ENCODE assay signal across 19 cellular contexts in the genomic region with DNA sequence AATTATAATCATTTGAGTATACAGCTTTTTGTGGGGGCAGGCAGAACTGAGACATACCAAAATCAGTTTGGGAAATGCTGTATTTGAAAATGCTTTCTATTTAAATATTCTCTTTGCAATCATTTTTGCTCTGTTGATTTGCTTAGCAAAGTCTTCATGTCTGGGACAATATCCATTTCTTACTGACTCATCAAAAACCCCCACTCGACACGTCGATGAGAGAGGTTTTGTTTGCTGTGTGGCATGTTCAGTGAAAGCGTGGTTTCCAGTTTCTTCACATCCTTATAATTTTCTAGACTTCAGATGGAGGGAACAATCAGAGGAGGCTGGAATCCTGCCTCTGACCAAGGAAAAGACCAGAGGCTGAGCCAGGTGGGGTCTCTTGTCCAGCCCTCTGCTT. TPM values are rescaled to one million over a fixed set of nuclear protein-coding genes. Genes with fewer than 3 reads are reported as not detected.
DNase-seq lines count a peak whose midpoint lies in the region; ATAC-seq and TF ChIP-seq lines count a peak whose summit lies in the region.
"Had no signal": no experiment of that assay in that cellular context is flagged by ENCODE, and none has a peak within 500 bp of the region (broad histone marks: within the 10 kb centered on the region; RNA-seq: fewer than 3 reads in every experiment).

No MANE protein-coding gene starts in this region.

- H3K4me1 ChIP-seq in mammary epithelial cell (ENCODE audit: insufficient read depth, low read length) (peaks cover 49% of the 10 kb centered on the region), suprapubic skin (peaks cover 65% of the 10 kb centered on the region)

- TF ChIP-seq POLR2A in suprapubic skin (IDR thresholded peaks at IDR 0.05): no peak

- no TSS peak for BruUV-seq in mammary epithelial cell (replicated peaks; lab: Mats Ljungman, UMichigan)

- peaks cover 58% of the 10 kb centered on the region for H3K79me2 ChIP-seq in mammary epithelial cell (ENCODE audit: insufficient read depth, low read length)

- H3K36me3 ChIP-seq in mammary epithelial cell (ENCODE audit: insufficient read depth, low read length) (peaks cover 20% of the 10 kb centered on the region), suprapubic skin (peaks cover 5% of the 10 kb centered on the region)
- H3K36me3 ChIP-seq: BLaER1 treated with 17β-estradiol and CSF1 and Interleukin-3, amounts not matched to agents 10 nM and 100 nM; transverse colon had no signal

- TF ChIP-seq CTCF in mammary epithelial cell (conservative IDR thresholded peaks at IDR 0.05 in 1 of 2, IDR thresholded peaks at IDR 0.05 in 1 of 2; ENCODE audit: extremely low read depth in 1 of 2, insufficient read depth in 1 of 2, low read depth in 1 of 2, low read length in 2 of 2): no peak
- TF ChIP-seq CTCF in suprapubic skin (IDR thresholded peaks at IDR 0.05): no peak

- no peak overlapping the region for H3K4me2 ChIP-seq in mammary epithelial cell (ENCODE audit: insufficient read depth, low read depth, low read length)

- H3K4me3 ChIP-seq in mammary epithelial cell (replicated peaks in 1 of 3; ENCODE audit: insufficient read depth in 1 of 3, low read depth in 2 of 3, low read length in 3 of 3) (no peak overlapping the region), suprapubic skin (no peak overlapping the region)
- H3K4me3 ChIP-seq: BLaER1 treated with 17β-estradiol and CSF1 and Interleukin-3, amounts not matched to agents 10 nM and 100 nM; transverse colon had no signal

- ATAC-seq in HG02840 (IDR thresholded peaks at IDR 0.05; ENCODE audit: low FRiP score, unreplicated experiment) (no peak), GM21360 (IDR thresholded peaks at IDR 0.05; ENCODE audit: unreplicated experiment) (no peak)
- ATAC-seq: HCT116, sciatic nerve had no signal

- intact Hi-C loops in mammary epithelial cell (cut with micrococcal nuclease): loop anchor here (2.0 to 5.0 kb wide), 3 partner anchors 13 to 77 kb away; no protein-coding TSS in a partner anchor

- dilution Hi-C loops in mammary epithelial cell (cut with HindIII; ENCODE audit: low sequenced_read_pairs): no loop called here

- no peak overlapping the region for H2AFZ ChIP-seq in mammary epithelial cell (ENCODE audit: low read depth, low read length)

- in situ Hi-C loops in mammary epithelial cell (cut with MboI; ENCODE audit: low sequenced_read_pairs in 2 of 2): no loop called here

- H3K9me3 ChIP-seq in mammary epithelial cell (replicated peaks; ENCODE audit: insufficient read depth, low read length): peaks cover 7% of the 10 kb centered on the region
- no peaks in the 10 kb centered on the region for H3K9me3 ChIP-seq in suprapubic skin
- H3K9me3 ChIP-seq: BLaER1 treated with 17β-estradiol and CSF1 and Interleukin-3, amounts not matched to agents 10 nM and 100 nM; transverse colon had no signal

- no peaks in the 10 kb centered on the region for H4K20me1 ChIP-seq in mammary epithelial cell (ENCODE audit: insufficient read depth, low read length)
- H4K20me1 ChIP-seq: BLaER1 treated with 17β-estradiol and CSF1 and Interleukin-3, amounts not matched to agents 10 nM and 100 nM had no signal

- CTCF ChIA-PET in mammary epithelial cell (lab: Charles Lee; ENCODE audit: low non-redundant PET): no interaction called here

- H3K27ac ChIP-seq in mammary epithelial cell (ENCODE audit: insufficient read depth, low read depth, low read length): peak overlapping the region; percentile 62
- peak overlapping the region; percentile 27 for H3K27ac ChIP-seq in suprapubic skin
- H3K27ac ChIP-seq: BLaER1 treated with 17β-estradiol and CSF1 and Interleukin-3, amounts not matched to agents 10 nM and 100 nM had no signal

- H3K27me3 ChIP-seq in mammary epithelial cell (ENCODE audit: insufficient read depth, low read length) (no peaks in the 10 kb centered on the region), suprapubic skin (no peaks in the 10 kb centered on the region)
- H3K27me3 ChIP-seq: BLaER1 treated with 17β-estradiol and CSF1 and Interleukin-3, amounts not matched to agents 10 nM and 100 nM; transverse colon had no signal

- 43% methylated on average over 4 of the region's 4 CpGs for WGBS in mammary epithelial cell (ENCODE audit: low coverage, missing lambda C conversion rate)
- 45% methylated on average over 4 of the region's 4 CpGs for WGBS in suprapubic skin

- DNase-seq in LHCN-M2 (ENCODE audit: low read depth): peak; percentile 42
- peak; percentile 35 for DNase-seq in mammary epithelial cell
- peak; percentile 29 for DNase-seq in globus pallidus (ENCODE audit: low spot score)
- DNase-seq in suprapubic skin (ENCODE audit: low spot score in 2 of 2): no peak
- DNase-seq in NK-92 (lab: John Stamatoyannopoulos, UW; ENCODE audit: unreplicated experiment): no peak
- DNase-seq in NK-92 treated with Interleukin-12 subunit alpha and Interleukin-12 subunit beta, amount 100 ng/mL, for 24 hours (lab: John Stamatoyannopoulos, UW): no peak
- DNase-seq: activated CD4-positive, alpha-beta T cell treated with anti-CD3 and anti-CD28 coated beads for 4 hours; activated T-cell treated with anti-CD3 and anti-CD28 coated beads for 4 hours; NCI-H1930; stimulated activated CD4-positive, alpha-beta T cell treated with anti-CD3 and anti-CD28 coated beads, Interleukin-4, amount 100 ng/mL, for 4 hours; T-helper 9 cell; transverse colon had no signal

- H3K9ac ChIP-seq in mammary epithelial cell (ENCODE audit: insufficient read depth, low read length): no peak overlapping the region
- H3K9ac ChIP-seq: BLaER1 treated with 17β-estradiol and CSF1 and Interleukin-3, amounts not matched to agents 10 nM and 100 nM had no signal

- no peak for TF ChIP-seq EP300 in suprapubic skin (IDR thresholded peaks at IDR 0.05)

RNA-seq across cellular contexts. Expression of gene HTRA1, which starts 28.9 kb away (rescaled TPM):
- 1,894 and 1,897 TPM in 2 replicates for total RNA-seq in LHCN-M2 (2014; rRNA removed)
- polyA plus RNA-seq in LHCN-M2 (2012): 484 TPM
- total RNA-seq in mammary epithelial cell: 100 to 1,000 TPM; 179 to 311 TPM
- 615 TPM for polyA plus RNA-seq in mammary epithelial cell
- 271 TPM for polyA minus RNA-seq in mammary epithelial cell
- total RNA-seq in suprapubic skin: 10 to 100 TPM; 55.2 to 99.5 (median 80.6) TPM

RNA-seq across cellular contexts. Expression of gene ARMS2, which starts 35.8 kb away (rescaled TPM):
- total RNA-seq in LHCN-M2 (2014; rRNA removed) (not detected in 2 replicates), mammary epithelial cell (under 1 TPM in 1 of 2 donors, not detected in 1; 0.17 TPM), suprapubic skin (under 1 TPM in 1 of 4 donors, not detected in 3; 0.72 TPM)
- 0.10 TPM for polyA plus RNA-seq in LHCN-M2 (2012)
- not detected for polyA plus RNA-seq in mammary epithelial cell
- polyA minus RNA-seq in mammary epithelial cell: not detected
- total RNA-seq: mononuclear cell, NCI-H460, sciatic nerve, transverse colon had no signal

Comparison
In these comparisons a context has a peak if more than half of its experiments do, and no peak if none do; other contexts are left out.
1. DNase-seq: peak in LHCN-M2 (single experiment), mammary epithelial cell (single experiment) and globus pallidus (single experiment); none in suprapubic skin (0 of 2), NK-92 (single experiment) and NK-92 treated with Interleukin-12 subunit alpha and Interleukin-12 subunit beta, amount 100 ng/mL, for 24 hours (single experiment).